9 cellular contexts compared by ENCODE assay signal in genomic region chr19:53903055-53903680, GRCh38. TPM values are rescaled to one million over a fixed set of nuclear protein-coding genes. Genes with fewer than 3 reads are reported as not detected.
DNase-seq lines count a peak whose midpoint lies in the region; ATAC-seq, FAIRE-seq and TF ChIP-seq lines count a peak whose summit lies in the region.
"Had no signal": no experiment of that assay in that cellular context is flagged by ENCODE, and none has a peak within 500 bp of the region (broad histone marks: within the 10 kb centered on the region; RNA-seq: fewer than 3 reads in every experiment).

No MANE protein-coding gene starts in this region.

- no peak for ATAC-seq in stimulated activated naive B cell treated with anti-CD40 and anti-IgM and Interleukin-4, amounts not matched to agents 10 μg/mL and 1 μg/mL and 100 μg/mL, for 72 hours (replicated peaks)
- ATAC-seq in GM18909 (IDR thresholded peaks at IDR 0.05; ENCODE audit: poor library complexity, unreplicated experiment): no peak

- DNase-seq in cardiac muscle cell (ENCODE audit: low read depth in 1 of 2, low spot score in 1 of 2) (peak; percentile 56 to 91), left ventricle myocardium inferior (no peak), RKO (ENCODE audit: low spot score) (peak; percentile 40), endothelial cell of umbilical vein (ENCODE audit: low read depth, low spot score) (peak; percentile 46), testis (peak; percentile 45), NCI-H2227 treated with DMSO at 0.1 percent for 48 hours (lab: John Stamatoyannopoulos, UW) (no peak)
- no peak for DNase-seq in stimulated activated naive B cell treated with anti-CD40 and anti-IgM and Interleukin-4, amounts not matched to agents 10 μg/mL and 1 μg/mL and 100 μg/mL, for 72 hours

- H3K36me3 ChIP-seq in cardiac muscle cell (no peaks in the 10 kb centered on the region), left ventricle myocardium inferior (no peaks in the 10 kb centered on the region), endothelial cell of umbilical vein (ENCODE audit: control insufficient read depth in 2 of 2, extremely low read depth in 1 of 2, insufficient read depth in 2 of 2, low read length in 2 of 2) (no peaks in the 10 kb centered on the region), testis (ENCODE audit: low read depth, missing control alignments) (no peaks in the 10 kb centered on the region)

- H3K27me3 Mint-ChIP-seq in stimulated activated naive B cell treated with anti-CD40 and anti-IgM and Interleukin-4, amounts not matched to agents 10 μg/mL and 1 μg/mL and 100 μg/mL, for 72 hours: peaks cover 66 to 81% of the 10 kb centered on the region in 2 donors

- H3K27ac ChIP-seq in cardiac muscle cell: no peak overlapping the region
- H3K27ac ChIP-seq in left ventricle myocardium inferior (replicated peaks): no peak overlapping the region
- no peak overlapping the region for H3K27ac ChIP-seq in endothelial cell of umbilical vein (ENCODE audit: insufficient read depth, low read depth, low read length)
- no peak overlapping the region for H3K27ac ChIP-seq in testis

- TF ChIP-seq POLR2A in endothelial cell of umbilical vein (IDR thresholded peaks at IDR 0.05; ENCODE audit: low read depth, low read length): no peak
- no peak for TF ChIP-seq POLR2A in testis (IDR thresholded peaks at IDR 0.05)

- WGBS in testis, 2 donors: 46 to 47% methylated on average over 4 of the region's 4 CpGs

- H3K4me1 Mint-ChIP-seq in stimulated activated naive B cell treated with anti-CD40 and anti-IgM and Interleukin-4, amounts not matched to agents 10 μg/mL and 1 μg/mL and 100 μg/mL, for 72 hours: peaks cover 22 to 29% of the 10 kb centered on the region in 2 donors

- H3K9me3 ChIP-seq in cardiac muscle cell (ENCODE audit: low read depth): no peaks in the 10 kb centered on the region
- no peaks in the 10 kb centered on the region for H3K9me3 ChIP-seq in left ventricle myocardium inferior (replicated peaks)
- no peaks in the 10 kb centered on the region for H3K9me3 ChIP-seq in endothelial cell of umbilical vein (replicated peaks; ENCODE audit: control insufficient read depth, insufficient read depth, low read length)
- H3K9me3 ChIP-seq in testis: no peaks in the 10 kb centered on the region

- no peak overlapping the region for H3K4me3 Mint-ChIP-seq in stimulated activated naive B cell treated with anti-CD40 and anti-IgM and Interleukin-4, amounts not matched to agents 10 μg/mL and 1 μg/mL and 100 μg/mL, for 72 hours

- H4K20me1 ChIP-seq in endothelial cell of umbilical vein (replicated peaks; ENCODE audit: control insufficient read depth, extremely low read depth, insufficient read depth, low read length): no peaks in the 10 kb centered on the region

- no peak overlapping the region for H3K4me2 ChIP-seq in endothelial cell of umbilical vein (ENCODE audit: insufficient read depth, low read length)

- intact Hi-C loops in left ventricle myocardium inferior (cut with micrococcal nuclease): loop anchor here (10.0 kb wide), 1 partner anchor 122 kb away; no protein-coding TSS in a partner anchor
- intact Hi-C loops in endothelial cell of umbilical vein (cut with micrococcal nuclease): loop anchor here (1.0 kb wide), 1 partner anchor 24 kb away; no protein-coding TSS in a partner anchor
- intact Hi-C loops in testis (cut with DNase I; ENCODE audit: low total_unique reads): no loop called here

- H3K9ac ChIP-seq in endothelial cell of umbilical vein (replicated peaks; ENCODE audit: extremely low read depth, insufficient read depth, low read length): no peak overlapping the region

- peak; percentile 54 for FAIRE-seq in endothelial cell of umbilical vein (lab: Jason Lieb, UNC)

- peaks cover 2 to 6% of the 10 kb centered on the region in 2 donors for H3K36me3 Mint-ChIP-seq in stimulated activated naive B cell treated with anti-CD40 and anti-IgM and Interleukin-4, amounts not matched to agents 10 μg/mL and 1 μg/mL and 100 μg/mL, for 72 hours

- H3K4me3 ChIP-seq in cardiac muscle cell: no peak overlapping the region
- no peak overlapping the region for H3K4me3 ChIP-seq in left ventricle myocardium inferior
- H3K4me3 ChIP-seq in endothelial cell of umbilical vein (replicated peaks in 1 of 3; ENCODE audit: insufficient read depth in 1 of 3, low read depth in 1 of 3, low read length in 3 of 3): no peak overlapping the region
- H3K4me3 ChIP-seq in testis: no peak overlapping the region

- H2AFZ ChIP-seq in endothelial cell of umbilical vein (ENCODE audit: low read depth, low read length): no peak overlapping the region

- peaks cover 44% of the 10 kb centered on the region for H3K27me3 ChIP-seq in cardiac muscle cell
- peaks cover 98% of the 10 kb centered on the region for H3K27me3 ChIP-seq in left ventricle myocardium inferior (ENCODE audit: low read depth)
- H3K27me3 ChIP-seq in endothelial cell of umbilical vein (ENCODE audit: control insufficient read depth in 2 of 2, insufficient read depth in 2 of 2, low read length in 2 of 2): peaks cover 8 to 18% of the 10 kb centered on the region in 2 experiments
- no peaks in the 10 kb centered on the region for H3K27me3 ChIP-seq in testis

- POLR2A ChIA-PET in endothelial cell of umbilical vein (lab: Charles Lee): no interaction called here

- H3K27ac Mint-ChIP-seq in stimulated activated naive B cell treated with anti-CD40 and anti-IgM and Interleukin-4, amounts not matched to agents 10 μg/mL and 1 μg/mL and 100 μg/mL, for 72 hours: no peak overlapping the region

- BruUV-seq in endothelial cell of umbilical vein (replicated peaks; lab: Mats Ljungman, UMichigan): no TSS peak

- no peaks in the 10 kb centered on the region for H3K79me2 ChIP-seq in endothelial cell of umbilical vein (ENCODE audit: control insufficient read depth, insufficient read depth, low read length)

- CTCF ChIA-PET in endothelial cell of umbilical vein (lab: Charles Lee): interaction anchor here (0.6 to 2.2 kb wide), 2 partner anchors 120 to 127 kb away, joined by 3 to 11 read pairs; no protein-coding TSS in a partner anchor

- H3K4me1 ChIP-seq in cardiac muscle cell (ENCODE audit: low read depth) (no peaks in the 10 kb centered on the region), left ventricle myocardium inferior (peaks cover 5% of the 10 kb centered on the region), endothelial cell of umbilical vein (ENCODE audit: control insufficient read depth, extremely low read depth, insufficient read depth, low read length) (peaks cover under 1% of the 10 kb centered on the region), testis (peaks cover 4% of the 10 kb centered on the region)

- dilution Hi-C loops in endothelial cell of umbilical vein (cut with MboI; ENCODE audit: extremely low pct_ligation_motif_present, low sequenced_read_pairs): no loop called here

- H3K9me3 Mint-ChIP-seq in stimulated activated naive B cell treated with anti-CD40 and anti-IgM and Interleukin-4, amounts not matched to agents 10 μg/mL and 1 μg/mL and 100 μg/mL, for 72 hours: peaks cover 0 to 7% of the 10 kb centered on the region in 2 donors

- no peaks in the 10 kb centered on the region for H3K9me1 ChIP-seq in endothelial cell of umbilical vein (replicated peaks; ENCODE audit: control insufficient read depth, extremely low read depth, insufficient read depth, low read length)

- TF ChIP-seq CTCF in cardiac muscle cell (IDR thresholded peaks at IDR 0.05; ENCODE audit: low read depth, low read length) (no peak), left ventricle myocardium inferior (IDR thresholded peaks at IDR 0.05; ENCODE audit: borderline replicate concordance) (no peak), endothelial cell of umbilical vein (IDR thresholded peaks at IDR 0.05; ENCODE audit: extremely low read depth in 1 of 2, insufficient read depth in 1 of 2, low read depth in 1 of 2, low read length in 2 of 2) (no peak), testis (IDR thresholded peaks at IDR 0.05) (no peak)

RNA-seq across cellular contexts. Expression of gene CACNG7, which starts 5.9 kb away (rescaled TPM):
- total RNA-seq in cardiac muscle cell (0.60 and 1.9 TPM in 2 replicates), left ventricle myocardium inferior (not detected), endothelial cell of umbilical vein (0.78 and 1.3 TPM in 2 replicates), testis (under 1 TPM; 0.39 to 0.81 TPM)
- polyA plus RNA-seq in cardiac muscle cell (0.11 and 0.19 TPM in 2 replicates), endothelial cell of umbilical vein (0.92 and 1.1 TPM in 2 replicates), testis (ENCODE audit: insufficient read depth, low read depth, low replicate concordance) (0.53 TPM)
- polyA plus RNA-seq in endothelial cell of umbilical vein (2011; cell fraction: cytosol; rRNA removed): 0.83 and 0.99 TPM in 2 replicates
- polyA plus RNA-seq in endothelial cell of umbilical vein (2011; cell fraction: nucleus; rRNA removed): 0.68 and 0.74 TPM in 2 replicates
- 0.64 and 1.2 TPM in 2 replicates for polyA plus RNA-seq in endothelial cell of umbilical vein (2012)
- 0.34 TPM in 1 of 2 replicates, not detected in the other for polyA minus RNA-seq in endothelial cell of umbilical vein
- polyA minus RNA-seq in endothelial cell of umbilical vein (2011; cell fraction: cytosol; rRNA and poly(A)+ RNA removed): not detected
- 0.34 TPM in 1 of 2 replicates, not detected in the other for polyA minus RNA-seq in endothelial cell of umbilical vein (2011; cell fraction: nucleus; rRNA and poly(A)+ RNA removed)
- polyA plus RNA-seq: adipose tissue had no signal

RNA-seq across cellular contexts. Expression of gene PRKCG, which starts 21.2 kb away (rescaled TPM):
- total RNA-seq in cardiac muscle cell (0.63 and 4.3 TPM in 2 replicates), left ventricle myocardium inferior (not detected), endothelial cell of umbilical vein (not detected in 2 replicates), testis (10 to 100 TPM in 1 of 2 donors, 1 to 10 TPM in 1; 3.7 to 10.6 TPM)
- polyA plus RNA-seq in cardiac muscle cell (3.2 and 4.2 TPM in 2 replicates), endothelial cell of umbilical vein (0.07 and 0.08 TPM in 2 replicates), testis (ENCODE audit: insufficient read depth, low read depth, low replicate concordance) (4.3 TPM)
- 0.03 TPM in 1 of 2 replicates, not detected in the other for polyA plus RNA-seq in endothelial cell of umbilical vein (2011; cell fraction: cytosol; rRNA removed)
- polyA plus RNA-seq in endothelial cell of umbilical vein (2011; cell fraction: nucleus; rRNA removed): 0.08 and 0.17 TPM in 2 replicates
- polyA plus RNA-seq in endothelial cell of umbilical vein (2012): 0.05 and 0.25 TPM in 2 replicates
- polyA minus RNA-seq in endothelial cell of umbilical vein: not detected in 2 replicates
- not detected for polyA minus RNA-seq in endothelial cell of umbilical vein (2011; cell fraction: cytosol; rRNA and poly(A)+ RNA removed)
- not detected in 2 replicates for polyA minus RNA-seq in endothelial cell of umbilical vein (2011; cell fraction: nucleus; rRNA and poly(A)+ RNA removed)

RNA-seq across cellular contexts. Expression of gene MYADM, which starts 35.5 kb away (rescaled TPM):
- 115 and 150 TPM in 2 replicates for total RNA-seq in cardiac muscle cell
- 166 and 183 TPM in 2 replicates for polyA plus RNA-seq in cardiac muscle cell
- 96.0 TPM for total RNA-seq in left ventricle myocardium inferior
- total RNA-seq in endothelial cell of umbilical vein: 128 and 133 TPM in 2 replicates
- polyA plus RNA-seq in endothelial cell of umbilical vein: 100 and 122 TPM in 2 replicates
- polyA plus RNA-seq in endothelial cell of umbilical vein (2011; cell fraction: cytosol; rRNA removed): 35.1 and 49.3 TPM in 2 replicates
- polyA plus RNA-seq in endothelial cell of umbilical vein (2011; cell fraction: nucleus; rRNA removed): 26.7 and 54.2 TPM in 2 replicates
- 66.5 and 108 TPM in 2 replicates for polyA plus RNA-seq in endothelial cell of umbilical vein (2012)
- polyA minus RNA-seq in endothelial cell of umbilical vein: 40.0 and 44.3 TPM in 2 replicates
- 8.2 TPM for polyA minus RNA-seq in endothelial cell of umbilical vein (2011; cell fraction: cytosol; rRNA and poly(A)+ RNA removed)
- polyA minus RNA-seq in endothelial cell of umbilical vein (2011; cell fraction: nucleus; rRNA and poly(A)+ RNA removed): 22.8 and 50.6 TPM in 2 replicates
- total RNA-seq in testis: 10 to 100 TPM; 48.7 to 57.8 TPM
- polyA plus RNA-seq in testis (ENCODE audit: insufficient read depth, low read depth, low replicate concordance): 128 TPM

RNA-seq across cellular contexts. Expression of gene CACNG8, which starts 59.6 kb away (rescaled TPM):
- total RNA-seq in cardiac muscle cell (0.77 and 1.4 TPM in 2 replicates), left ventricle myocardium inferior (0.16 TPM), endothelial cell of umbilical vein (1.7 and 3.0 TPM in 2 replicates), testis (under 1 TPM; 0.62 to 0.94 TPM)
- polyA plus RNA-seq in cardiac muscle cell (0.68 and 1.0 TPM in 2 replicates), endothelial cell of umbilical vein (0.11 and 0.18 TPM in 2 replicates), testis (ENCODE audit: insufficient read depth, low read depth, low replicate concordance) (0.36 TPM)
- 0.15 and 0.21 TPM in 2 replicates for polyA plus RNA-seq in endothelial cell of umbilical vein (2011; cell fraction: cytosol; rRNA removed)
- polyA plus RNA-seq in endothelial cell of umbilical vein (2011; cell fraction: nucleus; rRNA removed): 1.6 and 1.9 TPM in 2 replicates
- polyA plus RNA-seq in endothelial cell of umbilical vein (2012): 7.0 and 9.1 TPM in 2 replicates
- polyA minus RNA-seq in endothelial cell of umbilical vein: 0.44 and 0.49 TPM in 2 replicates
- not detected for polyA minus RNA-seq in endothelial cell of umbilical vein (2011; cell fraction: cytosol; rRNA and poly(A)+ RNA removed)
- 0.63 and 0.96 TPM in 2 replicates for polyA minus RNA-seq in endothelial cell of umbilical vein (2011; cell fraction: nucleus; rRNA and poly(A)+ RNA removed)

Comparison
In these comparisons a context has a peak if more than half of its experiments do, and no peak if none do; other contexts are left out.
1. DNase-seq: peak in cardiac muscle cell (2 of 2), RKO (single experiment), endothelial cell of umbilical vein (single experiment) and testis (single experiment); none in left ventricle myocardium inferior (single experiment), stimulated activated naive B cell treated with anti-CD40 and anti-IgM and Interleukin-4, amounts not matched to agents 10 μg/mL and 1 μg/mL and 100 μg/mL, for 72 hours (single experiment) and NCI-H2227 treated with DMSO at 0.1 percent for 48 hours (single experiment).